ENCODE assay signal across 1 cellular context in the genomic region with DNA sequence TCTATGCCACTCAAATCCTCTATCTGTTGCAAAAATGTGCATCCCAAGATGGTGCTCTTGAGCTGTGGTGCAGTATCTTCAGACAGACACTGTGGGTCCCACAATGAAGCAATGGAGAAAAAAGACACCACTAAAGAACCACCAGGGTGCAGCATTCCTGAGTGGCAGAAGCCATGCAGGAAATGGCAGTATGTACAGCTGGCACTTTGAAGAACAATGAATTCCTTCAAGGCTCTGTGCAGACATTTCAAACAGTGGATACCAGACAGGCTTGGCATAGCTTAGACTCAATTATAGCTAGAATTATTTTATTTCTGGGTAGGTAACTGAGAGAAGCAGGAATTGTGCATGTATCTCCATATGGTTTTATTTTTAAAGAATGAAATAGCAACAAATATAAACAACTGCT.
TF ChIP-seq lines count a peak whose summit lies in the region.

No MANE protein-coding gene starts in this region.

TF ChIP-seq in HepG2, 621 proteins besides CTCF, POLR2A, EP300 and RAD21 (continued from another document and continues in another):
- TF ChIP-seq, protein P1, sequence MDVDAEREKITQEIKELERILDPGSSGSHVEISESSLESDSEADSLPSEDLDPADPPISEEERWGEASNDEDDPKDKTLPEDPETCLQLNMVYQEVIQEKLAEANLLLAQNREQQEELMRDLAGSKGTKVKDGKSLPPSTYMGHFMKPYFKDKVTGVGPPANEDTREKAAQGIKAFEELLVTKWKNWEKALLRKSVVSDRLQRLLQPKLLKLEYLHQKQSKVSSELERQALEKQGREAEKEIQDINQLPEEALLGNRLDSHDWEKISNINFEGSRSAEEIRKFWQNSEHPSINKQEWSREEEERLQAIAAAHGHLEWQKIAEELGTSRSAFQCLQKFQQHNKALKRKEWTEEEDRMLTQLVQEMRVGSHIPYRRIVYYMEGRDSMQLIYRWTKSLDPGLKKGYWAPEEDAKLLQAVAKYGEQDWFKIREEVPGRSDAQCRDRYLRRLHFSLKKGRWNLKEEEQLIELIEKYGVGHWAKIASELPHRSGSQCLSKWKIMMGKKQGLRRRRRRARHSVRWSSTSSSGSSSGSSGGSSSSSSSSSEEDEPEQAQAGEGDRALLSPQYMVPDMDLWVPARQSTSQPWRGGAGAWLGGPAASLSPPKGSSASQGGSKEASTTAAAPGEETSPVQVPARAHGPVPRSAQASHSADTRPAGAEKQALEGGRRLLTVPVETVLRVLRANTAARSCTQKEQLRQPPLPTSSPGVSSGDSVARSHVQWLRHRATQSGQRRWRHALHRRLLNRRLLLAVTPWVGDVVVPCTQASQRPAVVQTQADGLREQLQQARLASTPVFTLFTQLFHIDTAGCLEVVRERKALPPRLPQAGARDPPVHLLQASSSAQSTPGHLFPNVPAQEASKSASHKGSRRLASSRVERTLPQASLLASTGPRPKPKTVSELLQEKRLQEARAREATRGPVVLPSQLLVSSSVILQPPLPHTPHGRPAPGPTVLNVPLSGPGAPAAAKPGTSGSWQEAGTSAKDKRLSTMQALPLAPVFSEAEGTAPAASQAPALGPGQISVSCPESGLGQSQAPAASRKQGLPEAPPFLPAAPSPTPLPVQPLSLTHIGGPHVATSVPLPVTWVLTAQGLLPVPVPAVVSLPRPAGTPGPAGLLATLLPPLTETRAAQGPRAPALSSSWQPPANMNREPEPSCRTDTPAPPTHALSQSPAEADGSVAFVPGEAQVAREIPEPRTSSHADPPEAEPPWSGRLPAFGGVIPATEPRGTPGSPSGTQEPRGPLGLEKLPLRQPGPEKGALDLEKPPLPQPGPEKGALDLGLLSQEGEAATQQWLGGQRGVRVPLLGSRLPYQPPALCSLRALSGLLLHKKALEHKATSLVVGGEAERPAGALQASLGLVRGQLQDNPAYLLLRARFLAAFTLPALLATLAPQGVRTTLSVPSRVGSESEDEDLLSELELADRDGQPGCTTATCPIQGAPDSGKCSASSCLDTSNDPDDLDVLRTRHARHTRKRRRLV (CRISPR knock-in tag; IDR thresholded peaks at IDR 0.05), result no peak
- no peak for TF ChIP-seq ZSCAN29 (CRISPR knock-in tag; conservative IDR thresholded peaks at IDR 0.05)
- TF ChIP-seq KAT8 (CRISPR knock-in tag; IDR thresholded peaks at IDR 0.05), result peak; percentile 54; the same call in 1 of the 2 replicates
- TF ChIP-seq RXRB (CRISPR knock-in tag; IDR thresholded peaks at IDR 0.05; ENCODE audit: borderline replicate concordance), result peak; percentile 58; the same call in 1 of the 2 replicates
- no peak for TF ChIP-seq ASH2L (IDR thresholded peaks at IDR 0.05; ENCODE audit: insufficient read length, low read depth, low read length)
- peak; percentile 30; the same call in 1 of the 2 replicates for TF ChIP-seq ETV5 (CRISPR knock-in tag; IDR thresholded peaks at IDR 0.05; ENCODE audit: borderline replicate concordance)
- no peak for TF ChIP-seq ZMYM2 (CRISPR knock-in tag; IDR thresholded peaks at IDR 0.05)
- TF ChIP-seq UBTF (CRISPR knock-in tag; IDR thresholded peaks at IDR 0.05), result no peak
- peak; percentile 32; the same call in 1 of the 2 replicates for TF ChIP-seq MED1 (CRISPR knock-in tag; IDR thresholded peaks at IDR 0.05)
- TF ChIP-seq ZNF878 (CRISPR knock-in tag; IDR thresholded peaks at IDR 0.05), result no peak
- TF ChIP-seq ZFP62 (CRISPR knock-in tag; IDR thresholded peaks at IDR 0.05), result no peak
- no peak for TF ChIP-seq ZNF160 (CRISPR knock-in tag; IDR thresholded peaks at IDR 0.05)
- no peak for TF ChIP-seq ZNF224 (CRISPR knock-in tag; IDR thresholded peaks at IDR 0.05)
- no peak for TF ChIP-seq ZNF567 (CRISPR knock-in tag; IDR thresholded peaks at IDR 0.05; ENCODE audit: borderline replicate concordance)
- no peak for TF ChIP-seq HCFC1 (IDR thresholded peaks at IDR 0.05; ENCODE audit: low read depth, low read length)
- TF ChIP-seq NFIC (IDR thresholded peaks at IDR 0.05; ENCODE audit: low read length), result no peak
- no peak for TF ChIP-seq ZBTB1 (CRISPR knock-in tag; IDR thresholded peaks at IDR 0.05; ENCODE audit: borderline replicate concordance)
- no peak for TF ChIP-seq MTA1 (CRISPR knock-in tag; IDR thresholded peaks at IDR 0.05; ENCODE audit: borderline replicate concordance)
- TF ChIP-seq, protein P2, sequence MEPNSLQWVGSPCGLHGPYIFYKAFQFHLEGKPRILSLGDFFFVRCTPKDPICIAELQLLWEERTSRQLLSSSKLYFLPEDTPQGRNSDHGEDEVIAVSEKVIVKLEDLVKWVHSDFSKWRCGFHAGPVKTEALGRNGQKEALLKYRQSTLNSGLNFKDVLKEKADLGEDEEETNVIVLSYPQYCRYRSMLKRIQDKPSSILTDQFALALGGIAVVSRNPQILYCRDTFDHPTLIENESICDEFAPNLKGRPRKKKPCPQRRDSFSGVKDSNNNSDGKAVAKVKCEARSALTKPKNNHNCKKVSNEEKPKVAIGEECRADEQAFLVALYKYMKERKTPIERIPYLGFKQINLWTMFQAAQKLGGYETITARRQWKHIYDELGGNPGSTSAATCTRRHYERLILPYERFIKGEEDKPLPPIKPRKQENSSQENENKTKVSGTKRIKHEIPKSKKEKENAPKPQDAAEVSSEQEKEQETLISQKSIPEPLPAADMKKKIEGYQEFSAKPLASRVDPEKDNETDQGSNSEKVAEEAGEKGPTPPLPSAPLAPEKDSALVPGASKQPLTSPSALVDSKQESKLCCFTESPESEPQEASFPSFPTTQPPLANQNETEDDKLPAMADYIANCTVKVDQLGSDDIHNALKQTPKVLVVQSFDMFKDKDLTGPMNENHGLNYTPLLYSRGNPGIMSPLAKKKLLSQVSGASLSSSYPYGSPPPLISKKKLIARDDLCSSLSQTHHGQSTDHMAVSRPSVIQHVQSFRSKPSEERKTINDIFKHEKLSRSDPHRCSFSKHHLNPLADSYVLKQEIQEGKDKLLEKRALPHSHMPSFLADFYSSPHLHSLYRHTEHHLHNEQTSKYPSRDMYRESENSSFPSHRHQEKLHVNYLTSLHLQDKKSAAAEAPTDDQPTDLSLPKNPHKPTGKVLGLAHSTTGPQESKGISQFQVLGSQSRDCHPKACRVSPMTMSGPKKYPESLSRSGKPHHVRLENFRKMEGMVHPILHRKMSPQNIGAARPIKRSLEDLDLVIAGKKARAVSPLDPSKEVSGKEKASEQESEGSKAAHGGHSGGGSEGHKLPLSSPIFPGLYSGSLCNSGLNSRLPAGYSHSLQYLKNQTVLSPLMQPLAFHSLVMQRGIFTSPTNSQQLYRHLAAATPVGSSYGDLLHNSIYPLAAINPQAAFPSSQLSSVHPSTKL (CRISPR knock-in tag; IDR thresholded peaks at IDR 0.05), result peak; percentile 57
- no peak for TF ChIP-seq ZSCAN30 (CRISPR knock-in tag; IDR thresholded peaks at IDR 0.05)
- no peak for TF ChIP-seq HOXA9 (CRISPR knock-in tag; IDR thresholded peaks at IDR 0.05; ENCODE audit: borderline replicate concordance)
- TF ChIP-seq TAF1 (CRISPR knock-in tag; IDR thresholded peaks at IDR 0.05), result no peak
- 0 out of 2 replicates have a peak, but pooled peaks have one; percentile 52 for TF ChIP-seq PPARG (CRISPR knock-in tag; conservative IDR thresholded peaks at IDR 0.05)
- TF ChIP-seq, protein P3, sequence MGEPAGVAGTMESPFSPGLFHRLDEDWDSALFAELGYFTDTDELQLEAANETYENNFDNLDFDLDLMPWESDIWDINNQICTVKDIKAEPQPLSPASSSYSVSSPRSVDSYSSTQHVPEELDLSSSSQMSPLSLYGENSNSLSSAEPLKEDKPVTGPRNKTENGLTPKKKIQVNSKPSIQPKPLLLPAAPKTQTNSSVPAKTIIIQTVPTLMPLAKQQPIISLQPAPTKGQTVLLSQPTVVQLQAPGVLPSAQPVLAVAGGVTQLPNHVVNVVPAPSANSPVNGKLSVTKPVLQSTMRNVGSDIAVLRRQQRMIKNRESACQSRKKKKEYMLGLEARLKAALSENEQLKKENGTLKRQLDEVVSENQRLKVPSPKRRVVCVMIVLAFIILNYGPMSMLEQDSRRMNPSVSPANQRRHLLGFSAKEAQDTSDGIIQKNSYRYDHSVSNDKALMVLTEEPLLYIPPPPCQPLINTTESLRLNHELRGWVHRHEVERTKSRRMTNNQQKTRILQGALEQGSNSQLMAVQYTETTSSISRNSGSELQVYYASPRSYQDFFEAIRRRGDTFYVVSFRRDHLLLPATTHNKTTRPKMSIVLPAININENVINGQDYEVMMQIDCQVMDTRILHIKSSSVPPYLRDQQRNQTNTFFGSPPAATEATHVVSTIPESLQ (CRISPR knock-in tag; conservative IDR thresholded peaks at IDR 0.05), result no peak
- peak; percentile 44; the same call in 1 of the 2 replicates for TF ChIP-seq SALL1 (CRISPR knock-in tag; IDR thresholded peaks at IDR 0.05)
- no peak; the same call in 1 of the 2 replicates for TF ChIP-seq ZNF12 (CRISPR knock-in tag; IDR thresholded peaks at IDR 0.05)
- TF ChIP-seq, protein P4, sequence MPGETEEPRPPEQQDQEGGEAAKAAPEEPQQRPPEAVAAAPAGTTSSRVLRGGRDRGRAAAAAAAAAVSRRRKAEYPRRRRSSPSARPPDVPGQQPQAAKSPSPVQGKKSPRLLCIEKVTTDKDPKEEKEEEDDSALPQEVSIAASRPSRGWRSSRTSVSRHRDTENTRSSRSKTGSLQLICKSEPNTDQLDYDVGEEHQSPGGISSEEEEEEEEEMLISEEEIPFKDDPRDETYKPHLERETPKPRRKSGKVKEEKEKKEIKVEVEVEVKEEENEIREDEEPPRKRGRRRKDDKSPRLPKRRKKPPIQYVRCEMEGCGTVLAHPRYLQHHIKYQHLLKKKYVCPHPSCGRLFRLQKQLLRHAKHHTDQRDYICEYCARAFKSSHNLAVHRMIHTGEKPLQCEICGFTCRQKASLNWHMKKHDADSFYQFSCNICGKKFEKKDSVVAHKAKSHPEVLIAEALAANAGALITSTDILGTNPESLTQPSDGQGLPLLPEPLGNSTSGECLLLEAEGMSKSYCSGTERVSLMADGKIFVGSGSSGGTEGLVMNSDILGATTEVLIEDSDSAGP (CRISPR knock-in tag; IDR thresholded peaks at IDR 0.05; ENCODE audit: borderline replicate concordance), result no peak
- no peak for TF ChIP-seq PHF20 (CRISPR knock-in tag; IDR thresholded peaks at IDR 0.05)
- TF ChIP-seq, protein P5, sequence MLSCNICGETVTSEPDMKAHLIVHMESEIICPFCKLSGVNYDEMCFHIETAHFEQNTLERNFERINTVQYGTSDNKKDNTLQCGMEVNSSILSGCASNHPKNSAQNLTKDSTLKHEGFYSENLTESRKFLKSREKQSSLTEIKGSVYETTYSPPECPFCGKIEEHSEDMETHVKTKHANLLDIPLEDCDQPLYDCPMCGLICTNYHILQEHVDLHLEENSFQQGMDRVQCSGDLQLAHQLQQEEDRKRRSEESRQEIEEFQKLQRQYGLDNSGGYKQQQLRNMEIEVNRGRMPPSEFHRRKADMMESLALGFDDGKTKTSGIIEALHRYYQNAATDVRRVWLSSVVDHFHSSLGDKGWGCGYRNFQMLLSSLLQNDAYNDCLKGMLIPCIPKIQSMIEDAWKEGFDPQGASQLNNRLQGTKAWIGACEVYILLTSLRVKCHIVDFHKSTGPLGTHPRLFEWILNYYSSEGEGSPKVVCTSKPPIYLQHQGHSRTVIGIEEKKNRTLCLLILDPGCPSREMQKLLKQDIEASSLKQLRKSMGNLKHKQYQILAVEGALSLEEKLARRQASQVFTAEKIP (CRISPR knock-in tag; IDR thresholded peaks at IDR 0.05; ENCODE audit: borderline replicate concordance), result no peak
- TF ChIP-seq STAG1 (CRISPR knock-in tag; IDR thresholded peaks at IDR 0.05), result peak; percentile 98
- no peak for TF ChIP-seq HNF1A (IDR thresholded peaks at IDR 0.05; ENCODE audit: low read depth)
- TF ChIP-seq HNF1A (CRISPR knock-in tag; IDR thresholded peaks at IDR 0.05; ENCODE audit: borderline replicate concordance), result no peak
- TF ChIP-seq NFYC (CRISPR knock-in tag; IDR thresholded peaks at IDR 0.05), result no peak
- no peak for TF ChIP-seq FOXA1 (IDR thresholded peaks at IDR 0.05)
- TF ChIP-seq FOXA1 (CRISPR knock-in tag; IDR thresholded peaks at IDR 0.05), result 0 out of 2 replicates have a peak, but pooled peaks have one; percentile 22
